Comparison of ENCODE assay signal across 14 cellular contexts in genomic region chr5:75438722-75439121, GRCh38.
A peak's percentile ranks its signal among the peaks of the same experiment; 100 is the strongest.
DNase-seq lines count a peak whose midpoint lies in the region; TF ChIP-seq lines count a peak whose summit lies in the region.
"Had no signal": no experiment of that assay in that cellular context is flagged by ENCODE, and none has a peak within 500 bp of the region (broad histone marks: within the 10 kb centered on the region; RNA-seq: fewer than 3 reads in every experiment).

No MANE protein-coding gene starts in this region.

- H3K27ac Mint-ChIP-seq in type B pancreatic cell: no peak overlapping the region
- H3K27ac Mint-ChIP-seq in glutamatergic neuron (ENCODE audit: unreplicated experiment): no peak overlapping the region

- CTCF ChIA-PET in RWPE1 (lab: Yijun Ruan, JAX): interaction anchor here (0.6 to 0.7 kb wide), 3 partner anchors 72 to 886 kb away, joined by 3 to 4 read pairs (median 3); no protein-coding TSS in a partner anchor

- DNase-seq in HL-60 (ENCODE audit: low read depth in 1 of 2, low spot score in 1 of 2) (no peak), RWPE1 (ENCODE audit: low spot score) (peak; percentile 18), epithelial cell of esophagus (ENCODE audit: low read depth) (peak; percentile 13), type B pancreatic cell (ENCODE audit: extremely low spot score, unreplicated experiment) (no peak), glutamatergic neuron (no peak), posterior vena cava (ENCODE audit: low spot score) (no peak)
- DNase-seq in activated T-cell treated with anti-CD3 and anti-CD28 coated beads, Interleukin-2, amount 50 U/mL, for 48 hours: no peak
- DNase-seq: C1 segment of cervical spinal cord, KG1, NCI-H1048, NCI-H1436 treated with DMSO at 0.1 percent for 48 hours, NCI-H2029 treated with DMSO at 0.1 percent for 48 hours, NCI-H2171, NCI-H526 had no signal

- H3K4me3 Mint-ChIP-seq in type B pancreatic cell: no peak overlapping the region
- H3K4me3 Mint-ChIP-seq in glutamatergic neuron (ENCODE audit: unreplicated experiment): no peak overlapping the region

- POLR2A ChIA-PET in RWPE1 (lab: Yijun Ruan, JAX; ENCODE audit: low non-redundant PET): interaction anchor here (0.5 to 0.7 kb wide), 2 partner anchors 183 to 1877 kb away, joined by 4 to 5 read pairs; no protein-coding TSS in a partner anchor

- H3K4me3 ChIP-seq in HL-60 (replicated peaks; ENCODE audit: insufficient read depth, low read length) (no peak overlapping the region), epithelial cell of esophagus (ENCODE audit: low read length) (no peak overlapping the region)

- H3K36me3 Mint-ChIP-seq in type B pancreatic cell: peaks cover 24% of the 10 kb centered on the region
- peaks cover 14% of the 10 kb centered on the region for H3K36me3 Mint-ChIP-seq in glutamatergic neuron (ENCODE audit: unreplicated experiment)

- H3K27me3 ChIP-seq in HL-60 (ENCODE audit: insufficient read depth, poor library complexity, severe bottlenecking): no peaks in the 10 kb centered on the region

- no peak for TF ChIP-seq CTCF in HL-60 (IDR thresholded peaks at IDR 0.05; ENCODE audit: insufficient read depth, low read length)
- TF ChIP-seq CTCF in RWPE1 (conservative IDR thresholded peaks at IDR 0.05; ENCODE audit: low read depth): peak; percentile 14
- TF ChIP-seq CTCF in epithelial cell of esophagus (IDR thresholded peaks at IDR 0.05; ENCODE audit: insufficient read depth, low read depth, low read length, missing control alignments): no peak
- TF ChIP-seq CTCF in type B pancreatic cell (conservative IDR thresholded peaks at IDR 0.05): peak; percentile 15
- TF ChIP-seq CTCF in glutamatergic neuron (IDR thresholded peaks at IDR 0.05; ENCODE audit: partially characterized antibody, unreplicated experiment): no peak

- 0 out of 2 replicates have a peak overlapping the region, but pooled peaks have one; percentile 31 for H3K27ac ChIP-seq in HL-60 (replicated peaks)
- no peak overlapping the region for H3K27ac ChIP-seq in RWPE1

- no peaks in the 10 kb centered on the region for H3K27me3 Mint-ChIP-seq in type B pancreatic cell
- no peaks in the 10 kb centered on the region for H3K27me3 Mint-ChIP-seq in glutamatergic neuron (ENCODE audit: unreplicated experiment)

- H3K9me3 Mint-ChIP-seq in type B pancreatic cell (peaks cover 6% of the 10 kb centered on the region), glutamatergic neuron (ENCODE audit: unreplicated experiment) (no peaks in the 10 kb centered on the region)

- intact Hi-C loops in posterior vena cava (cut with DNase I): no loop called here

- H3K4me1 Mint-ChIP-seq in type B pancreatic cell (ENCODE audit: unreplicated experiment) (no peaks in the 10 kb centered on the region), glutamatergic neuron (ENCODE audit: low read depth, unreplicated experiment) (no peaks in the 10 kb centered on the region)

Comparison
In these comparisons a context has a peak if more than half of its experiments do, and no peak if none do; other contexts are left out.
1. DNase-seq: peak in RWPE1 (single experiment) and epithelial cell of esophagus (single experiment); none in HL-60 (0 of 2), type B pancreatic cell (single experiment), glutamatergic neuron (single experiment), posterior vena cava (single experiment) and activated T-cell treated with anti-CD3 and anti-CD28 coated beads, Interleukin-2, amount 50 U/mL, for 48 hours (0 of 2).
2. CTCF ChIP-seq: peak in RWPE1 (single experiment) and type B pancreatic cell (single experiment); none in HL-60 (single experiment), epithelial cell of esophagus (single experiment) and glutamatergic neuron (single experiment).